In genomic region chr1:61085191-61086086, GRCh38 we compare ENCODE assay signal across 15 cellular contexts. TPM values are rescaled to one million over a fixed set of nuclear protein-coding genes. Genes with fewer than 3 reads are reported as not detected.
DNase-seq lines count a peak whose midpoint lies in the region; ATAC-seq and TF ChIP-seq lines count a peak whose summit lies in the region.
"Had no signal": no experiment of that assay in that cellular context is flagged by ENCODE, and none has a peak within 500 bp of the region (broad histone marks: within the 10 kb centered on the region; RNA-seq: fewer than 3 reads in every experiment).

No MANE protein-coding gene starts in this region.

- H2AFZ ChIP-seq in hepatocyte (no peak overlapping the region), neuronal stem cell (ENCODE audit: low read length) (no peak overlapping the region)

- no peaks in the 10 kb centered on the region for H3K79me1 ChIP-seq in neuronal stem cell (ENCODE audit: low read depth, low read length)

- H4K20me1 ChIP-seq in DOHH2 (ENCODE audit: control insufficient read depth, insufficient read depth, low read depth, low read length) = no peaks in the 10 kb centered on the region
- H4K20me1 ChIP-seq in hepatocyte (ENCODE audit: insufficient read depth, poor library complexity, severe bottlenecking) = no peaks in the 10 kb centered on the region

- H4K8ac ChIP-seq in neuronal stem cell (ENCODE audit: low read depth, low read length) = no peak overlapping the region

- H3K79me2 ChIP-seq in DOHH2 (ENCODE audit: control insufficient read depth, low read length) = peaks cover 70% of the 10 kb centered on the region
- H3K79me2 ChIP-seq in hepatocyte = peaks cover 74% of the 10 kb centered on the region

- H3F3A ChIP-seq in DOHH2 (ENCODE audit: control insufficient read depth, insufficient read depth) = peaks cover 15% of the 10 kb centered on the region

- 70% methylated on average over 4 of the region's 4 CpGs for WGBS in hepatocyte (ENCODE audit: low lambda C conversion rate, missing lambda C conversion rate)
- WGBS in neuronal stem cell (ENCODE audit: extremely low coverage in 2 of 2, insufficient read length in 2 of 2, insufficient replicate concordance in 1 of 2), 2 donors = no CpG with 5 or more reads among the region's 4 CpGs

- H3K4me1 ChIP-seq in DOHH2 (ENCODE audit: control insufficient read depth, low read length) (peaks cover 32% of the 10 kb centered on the region), ascending aorta (peaks cover 0 to 9% of the 10 kb centered on the region in 2 donors), hepatocyte (ENCODE audit: insufficient read depth) (peaks cover 11% of the 10 kb centered on the region), skeletal muscle satellite cell (ENCODE audit: control insufficient read depth, insufficient read depth, low read length) (peaks cover 55% of the 10 kb centered on the region), neuronal stem cell (ENCODE audit: control insufficient read depth in 2 of 2, insufficient read depth in 1 of 2, low read depth in 1 of 2, low read length in 2 of 2) (peaks cover 0 to 2% of the 10 kb centered on the region in 2 donors)

- no peak for ATAC-seq in HG02798 (IDR thresholded peaks at IDR 0.05; ENCODE audit: poor library complexity, unreplicated experiment)
- no peak for ATAC-seq in GM18511 (IDR thresholded peaks at IDR 0.05; ENCODE audit: unreplicated experiment)
- ATAC-seq in GM18861 (IDR thresholded peaks at IDR 0.05; ENCODE audit: unreplicated experiment) = no peak
- ATAC-seq: activated T-cell treated with anti-CD3 and anti-CD28 coated beads, Interleukin-2, amount 50 U/mL, for 4 hours; stimulated activated effector memory CD8-positive, alpha-beta T cell treated with anti-CD3 and anti-CD28 coated beads, Interleukin-12 subunit alpha, Interleukin-12 subunit beta, amount 100 ng/mL, for 72 hours had no signal

- H3K9me3 ChIP-seq in DOHH2 (ENCODE audit: control insufficient read depth, insufficient read depth, low read length) = no peaks in the 10 kb centered on the region
- no peaks in the 10 kb centered on the region for H3K9me3 ChIP-seq in ascending aorta
- H3K9me3 ChIP-seq in hepatocyte (ENCODE audit: low read depth) = no peaks in the 10 kb centered on the region
- no peaks in the 10 kb centered on the region for H3K9me3 ChIP-seq in skeletal muscle satellite cell (replicated peaks; ENCODE audit: low read length)
- H3K9me3 ChIP-seq in neuronal stem cell (replicated peaks in 1 of 2; ENCODE audit: control insufficient read depth in 2 of 2, insufficient read depth in 1 of 2, low read depth in 1 of 2, low read length in 2 of 2) = peaks cover 0 to 1% of the 10 kb centered on the region in 2 donors
- H3K9me3 ChIP-seq: BLaER1 treated with 17β-estradiol and CSF1 and Interleukin-3, amounts not matched to agents 10 nM and 100 nM had no signal

- no peak overlapping the region for H3K23ac ChIP-seq in neuronal stem cell (ENCODE audit: low read depth, low read length, poor library complexity)

- intact Hi-C loops in ascending aorta (cut with DNase I) = no loop called here

- TF ChIP-seq CTCF in DOHH2 (IDR thresholded peaks at IDR 0.05; ENCODE audit: low read depth, low read length, poor library complexity, severe bottlenecking) = no peak
- no peak for TF ChIP-seq CTCF in ascending aorta (IDR thresholded peaks at IDR 0.05)
- no peak for TF ChIP-seq CTCF in hepatocyte (IDR thresholded peaks at IDR 0.05; ENCODE audit: poor library complexity)

- H2BK120ac ChIP-seq in neuronal stem cell (ENCODE audit: low read depth, low read length) = no peak overlapping the region

- H3K4me3 ChIP-seq in DOHH2 (ENCODE audit: low read length) (no peak overlapping the region), ascending aorta (peak overlapping the region; percentile 74 to 95), hepatocyte (no peak overlapping the region), skeletal muscle satellite cell (ENCODE audit: low read length) (peak overlapping the region; percentile 85), neuronal stem cell (ENCODE audit: low read length in 2 of 2) (no peak overlapping the region)
- H3K4me3 ChIP-seq: BLaER1 treated with 17β-estradiol and CSF1 and Interleukin-3, amounts not matched to agents 10 nM and 100 nM had no signal

- H2BK15ac ChIP-seq in neuronal stem cell (ENCODE audit: low read length) = no peak overlapping the region

- no peak overlapping the region for H3K14ac ChIP-seq in neuronal stem cell (ENCODE audit: low read length)

- DNase-seq in ascending aorta (ENCODE audit: low spot score in 2 of 2) (no peak), hepatocyte (ENCODE audit: low spot score) (no peak), neuronal stem cell (ENCODE audit: low spot score) (no peak)
- DNase-seq: activated T-cell treated with anti-CD3 and anti-CD28 coated beads, Interleukin-2, amount 50 U/mL, for 4 hours; central memory CD4-positive, alpha-beta T cell; hippocampal formation; naive B cell had no signal

- no peak overlapping the region for H4K91ac ChIP-seq in neuronal stem cell (ENCODE audit: low read depth, low read length, poor library complexity)

- no peak overlapping the region for H2AK5ac ChIP-seq in neuronal stem cell (ENCODE audit: low read depth, low read length)

- H3K9ac ChIP-seq in skeletal muscle satellite cell (ENCODE audit: low read depth, low read length) (peak overlapping the region; percentile 88), neuronal stem cell (ENCODE audit: low read depth, low read length, poor library complexity) (no peak overlapping the region)
- H3K9ac ChIP-seq: BLaER1 treated with 17β-estradiol and CSF1 and Interleukin-3, amounts not matched to agents 10 nM and 100 nM had no signal

- H3K36me3 ChIP-seq in DOHH2 (ENCODE audit: control insufficient read depth, low read length) (peaks cover 23% of the 10 kb centered on the region), ascending aorta (peaks cover 0 to 6% of the 10 kb centered on the region in 2 donors), hepatocyte (replicated peaks; ENCODE audit: insufficient read depth, low read depth) (no peaks in the 10 kb centered on the region), skeletal muscle satellite cell (ENCODE audit: insufficient read depth, low read length) (no peaks in the 10 kb centered on the region), neuronal stem cell (replicated peaks in 1 of 2; ENCODE audit: control insufficient read depth in 2 of 2, insufficient read depth in 2 of 2, low read length in 2 of 2) (no peaks in the 10 kb centered on the region)
- H3K36me3 ChIP-seq: BLaER1 treated with 17β-estradiol and CSF1 and Interleukin-3, amounts not matched to agents 10 nM and 100 nM had no signal

- no peak overlapping the region for H2BK5ac ChIP-seq in neuronal stem cell (ENCODE audit: low read length)

- H3K9me2 ChIP-seq in DOHH2 (replicated peaks; ENCODE audit: control insufficient read depth, low read length) = no peaks in the 10 kb centered on the region
- no peaks in the 10 kb centered on the region for H3K9me2 ChIP-seq in hepatocyte (replicated peaks; ENCODE audit: insufficient read depth)

- H3K27me3 ChIP-seq in DOHH2 (ENCODE audit: control insufficient read depth, low read length) (no peaks in the 10 kb centered on the region), ascending aorta (no peaks in the 10 kb centered on the region), hepatocyte (no peaks in the 10 kb centered on the region), skeletal muscle satellite cell (ENCODE audit: control insufficient read depth, insufficient read depth, low read length) (no peaks in the 10 kb centered on the region), neuronal stem cell (ENCODE audit: control insufficient read depth in 3 of 3, insufficient read depth in 3 of 3, low read depth in 1 of 3, low read length in 3 of 3) (peaks cover 15 to 94% (median 40%) of the 10 kb centered on the region in 3 experiments)

- H3K4ac ChIP-seq in neuronal stem cell (ENCODE audit: low read length) = no peak overlapping the region

- H3K27ac ChIP-seq in DOHH2 (ENCODE audit: low read depth, low read length) = no peak overlapping the region
- peak overlapping the region; percentile 95 to 98 for H3K27ac ChIP-seq in ascending aorta
- H3K27ac ChIP-seq in hepatocyte = no peak overlapping the region
- no peak overlapping the region for H3K27ac ChIP-seq in neuronal stem cell (replicated peaks; ENCODE audit: low read length)
- H3K27ac ChIP-seq: BLaER1 treated with 17β-estradiol and CSF1 and Interleukin-3, amounts not matched to agents 10 nM and 100 nM; RWPE1 had no signal

- H3K4me2 ChIP-seq in DOHH2 (ENCODE audit: low read length) (peak overlapping the region; percentile 5; the same call in 1 of the 2 replicates), hepatocyte (peak overlapping the region; percentile 82), skeletal muscle satellite cell (ENCODE audit: low read length) (peak overlapping the region; percentile 94), neuronal stem cell (ENCODE audit: insufficient read depth, low read length, poor library complexity, severe bottlenecking) (no peak overlapping the region)
- H3K4me2 ChIP-seq: BLaER1 treated with 17β-estradiol and CSF1 and Interleukin-3, amounts not matched to agents 10 nM and 100 nM had no signal

- no peak overlapping the region for H3K18ac ChIP-seq in neuronal stem cell (ENCODE audit: low read length)

- H2BK12ac ChIP-seq in neuronal stem cell (ENCODE audit: low read length) = no peak overlapping the region

RNA-seq across cellular contexts. Expression of gene NFIA, which starts 3.1 kb away (rescaled TPM):
- total RNA-seq in ascending aorta (52.0 TPM), hepatocyte (15.1 and 18.1 TPM in 2 replicates)
- 12.6 and 18.2 TPM in 2 replicates for polyA plus RNA-seq in hepatocyte
- 14.2 and 15.1 TPM in 2 replicates for total RNA-seq in skeletal muscle satellite cell (2012; rRNA removed)
- polyA plus RNA-seq in neuronal stem cell (2013, experiment 1 of 2) = 0.24 TPM
- 0.30 TPM for polyA plus RNA-seq in neuronal stem cell (2013, experiment 2 of 2)

Comparison
In these comparisons a context has a peak if more than half of its experiments do, and no peak if none do; other contexts are left out.
1. H3K27ac ChIP-seq: peak in ascending aorta (2 of 2); none in DOHH2 (single experiment), hepatocyte (single experiment) and neuronal stem cell (single experiment).
2. H3K4me3 ChIP-seq: peak in ascending aorta (2 of 2) and skeletal muscle satellite cell (single experiment); none in DOHH2 (single experiment), hepatocyte (single experiment) and neuronal stem cell (0 of 2).